8 cellular contexts compared by ENCODE assay signal in the genomic region with DNA sequence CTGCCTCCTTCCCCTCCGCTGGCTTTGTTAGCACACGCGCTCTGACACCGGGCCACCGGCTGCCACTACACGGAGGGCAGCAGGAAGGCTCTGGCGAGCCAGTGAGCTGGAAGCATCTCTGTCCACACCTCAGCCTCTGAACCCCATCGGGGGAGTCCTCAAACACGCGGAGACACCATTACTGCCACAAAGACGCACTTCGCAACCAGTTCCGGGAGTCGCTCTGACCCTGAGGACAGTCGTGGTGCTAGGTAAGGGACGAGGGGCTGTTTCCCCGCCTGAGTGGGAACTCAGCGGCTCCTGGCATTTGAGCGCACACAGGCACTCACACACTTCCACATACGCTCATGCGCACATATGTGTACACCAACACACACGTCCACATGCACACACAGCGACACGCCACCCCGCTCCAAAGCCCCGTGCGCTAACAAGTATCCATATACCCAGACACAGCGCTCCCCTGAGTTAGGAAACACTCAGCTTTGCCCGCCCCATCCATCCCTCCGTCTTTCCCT.
DNase-seq lines count a peak whose midpoint lies in the region; ATAC-seq and TF ChIP-seq lines count a peak whose summit lies in the region.

No MANE protein-coding gene starts in this region.

- peak overlapping the region; percentile 17 for H3K27ac ChIP-seq in SU-DHL-6 (ENCODE audit: low read depth, low read length)

- CTCF ChIA-PET in Calu3 (lab: Charles Lee) = interaction anchor here (0.7 kb wide), 1 partner anchor 145 kb away, joined by 6 read pairs; no protein-coding TSS in a partner anchor

- DNase-seq in Calu3 (no peak), epithelial cell of proximal tubule (ENCODE audit: low read depth) (no peak), GM03348 (ENCODE audit: low spot score) (no peak)

- H3K27me3 ChIP-seq in SU-DHL-6 (ENCODE audit: low read length) (no peaks in the 10 kb centered on the region), neuron (ENCODE audit: insufficient read depth, low read length) (no peaks in the 10 kb centered on the region)

- TF ChIP-seq CTCF in Calu3 (IDR thresholded peaks at IDR 0.05; ENCODE audit: unreplicated experiment) = no peak
- no peak for TF ChIP-seq CTCF in SU-DHL-6 (IDR thresholded peaks at IDR 0.05; ENCODE audit: insufficient read depth, low read length, poor library complexity, severe bottlenecking)
- no peak for TF ChIP-seq CTCF in epithelial cell of proximal tubule (conservative IDR thresholded peaks at IDR 0.05; ENCODE audit: low read depth, low read length)

- peak overlapping the region; percentile 94 for H3K9ac ChIP-seq in SU-DHL-6 (ENCODE audit: low read length)

- no peak overlapping the region for H3K27ac Mint-ChIP-seq in Calu3 (ENCODE audit: unreplicated experiment)

- peaks cover 24% of the 10 kb centered on the region for H3K4me1 ChIP-seq in neuron (ENCODE audit: insufficient read depth, low read length)

- H4K20me1 ChIP-seq in SU-DHL-6 (ENCODE audit: low read depth, low read length) = peaks cover 7% of the 10 kb centered on the region

- H3K4me3 ChIP-seq in SU-DHL-6 (ENCODE audit: insufficient read depth, low read length, poor library complexity, severe bottlenecking) (peak overlapping the region; percentile 89), epithelial cell of proximal tubule (ENCODE audit: low read depth, low read length) (peak overlapping the region; percentile 98), neuron (ENCODE audit: low read length) (peak overlapping the region; percentile 72)

- peak overlapping the region; percentile 71 for H3K4me3 Mint-ChIP-seq in Calu3 (ENCODE audit: low read depth, unreplicated experiment)

- H3K36me3 ChIP-seq in SU-DHL-6 (ENCODE audit: low read length) (peaks cover 12% of the 10 kb centered on the region; the same call in 1 of the 2 replicates), neuron (ENCODE audit: insufficient read depth, low read length) (no peaks in the 10 kb centered on the region)

- H3K4me2 ChIP-seq in SU-DHL-6 (ENCODE audit: low read depth, low read length, poor library complexity, severe bottlenecking) = peak overlapping the region; percentile 82

- peaks cover 45% of the 10 kb centered on the region for H3K79me2 ChIP-seq in SU-DHL-6 (ENCODE audit: insufficient read depth, low read length)

- no peaks in the 10 kb centered on the region for H3K27me3 Mint-ChIP-seq in Calu3 (ENCODE audit: unreplicated experiment)

- BruUV-seq in Calu3 (replicated peaks; lab: Mats Ljungman, UMichigan) = no TSS peak

- peaks cover 19% of the 10 kb centered on the region for H3K36me3 Mint-ChIP-seq in Calu3 (ENCODE audit: insufficient read depth, unreplicated experiment)

- H3K4me1 Mint-ChIP-seq in Calu3 (ENCODE audit: low read depth, unreplicated experiment) = peaks cover 12% of the 10 kb centered on the region

- ATAC-seq in GM19372 (IDR thresholded peaks at IDR 0.05; ENCODE audit: low read depth, unreplicated experiment) (peak; percentile 26), HG03354 (IDR thresholded peaks at IDR 0.05; ENCODE audit: poor library complexity, severe bottlenecking, unreplicated experiment) (peak; percentile 34), GM18858 (IDR thresholded peaks at IDR 0.05; ENCODE audit: unreplicated experiment) (no peak)

- no peaks in the 10 kb centered on the region for H3K9me3 Mint-ChIP-seq in Calu3 (ENCODE audit: low read depth, unreplicated experiment)

- H3K9me3 ChIP-seq in SU-DHL-6 (ENCODE audit: insufficient read depth, low read length) (no peaks in the 10 kb centered on the region), neuron (ENCODE audit: low read length) (no peaks in the 10 kb centered on the region)

- peak overlapping the region; percentile 69 for H2AFZ ChIP-seq in SU-DHL-6 (ENCODE audit: low read depth, low read length, severe bottlenecking)
- peak overlapping the region; percentile 53 for H2AFZ ChIP-seq in neuron (ENCODE audit: low read depth, low read length)

- intact Hi-C loops in Calu3 (cut with micrococcal nuclease; ENCODE audit: unreplicated experiment) = no loop called here

- 0 out of 2 replicates have a peak, but pooled peaks cover 8% of the 10 kb centered on the region for H3F3A ChIP-seq in SU-DHL-6 (ENCODE audit: insufficient read depth)

- H3K9me2 ChIP-seq in SU-DHL-6 (replicated peaks; ENCODE audit: insufficient read depth, low read length) = no peaks in the 10 kb centered on the region
